In the genomic region with DNA sequence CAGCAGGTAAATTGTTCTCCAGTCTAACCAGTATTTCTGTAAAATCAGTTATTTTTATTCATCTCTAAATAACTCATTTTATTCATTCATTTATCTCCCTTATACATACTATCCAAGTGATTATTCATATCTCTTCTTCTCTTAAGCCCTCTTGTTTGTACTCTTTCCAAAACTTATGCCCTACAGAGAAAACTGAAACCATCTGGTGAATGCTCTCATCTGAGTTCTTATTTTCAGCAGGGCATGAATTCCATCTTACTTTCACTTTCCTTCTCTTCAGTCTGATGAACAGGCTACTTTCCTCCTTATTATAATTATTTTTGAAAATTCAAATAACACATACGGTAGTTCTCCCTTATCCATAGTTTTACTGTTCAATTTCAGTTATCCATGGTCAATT, we compare ENCODE assay signal across 8 cellular contexts.
DNase-seq lines count a peak whose midpoint lies in the region; ATAC-seq and TF ChIP-seq lines count a peak whose summit lies in the region.

No MANE protein-coding gene starts in this region.

- peak overlapping the region; percentile 68 for H3K4me2 ChIP-seq in Loucy (ENCODE audit: low read depth, low read length, poor library complexity, severe bottlenecking)

- H3K9me3 ChIP-seq in Loucy (ENCODE audit: insufficient read depth, low read depth, low read length) = no peaks in the 10 kb centered on the region

- peak; percentile 33 for DNase-seq in AG20443 (ENCODE audit: low spot score)
- peak; percentile 72 for DNase-seq in fibroblast of villous mesenchyme (ENCODE audit: low read depth)
- DNase-seq in NCI-H2107 treated with DMSO at 0.1 percent for 48 hours (lab: John Stamatoyannopoulos, UW; ENCODE audit: unreplicated experiment) = no peak
- no peak for DNase-seq in NK-92 (lab: John Stamatoyannopoulos, UW; ENCODE audit: unreplicated experiment)
- DNase-seq in NCI-H446 (lab: John Stamatoyannopoulos, UW) = no peak
- DNase-seq in OCI-M2 (lab: John Stamatoyannopoulos, UW; ENCODE audit: unreplicated experiment) = no peak

- H3K27me3 ChIP-seq in Loucy (ENCODE audit: insufficient read depth, low read length, poor library complexity, severe bottlenecking) = no peaks in the 10 kb centered on the region

- peaks cover 44% of the 10 kb centered on the region for H3K36me3 ChIP-seq in Loucy (ENCODE audit: insufficient read depth, low read length)

- H2AFZ ChIP-seq in Loucy (ENCODE audit: low read length) = no peak overlapping the region; the same call in 1 of the 2 replicates

- ATAC-seq in GM19468 (IDR thresholded peaks at IDR 0.05; ENCODE audit: extremely low read depth, unreplicated experiment) = peak; percentile 64

- peaks cover 9% of the 10 kb centered on the region for H3K79me2 ChIP-seq in Loucy (ENCODE audit: insufficient read depth, low read length)

- H3K9ac ChIP-seq in Loucy (ENCODE audit: low read depth, low read length, poor library complexity, severe bottlenecking) = peak overlapping the region; percentile 49

- H3K9me2 ChIP-seq in Loucy (replicated peaks; ENCODE audit: low read depth, low read length) = no peaks in the 10 kb centered on the region

- H3K4me3 ChIP-seq in Loucy (ENCODE audit: low read length, poor library complexity, severe bottlenecking) (peak overlapping the region; percentile 49), fibroblast of villous mesenchyme (ENCODE audit: low read depth, low read length) (peak overlapping the region; percentile 51)

- H3F3A ChIP-seq in Loucy (ENCODE audit: low read depth) = no peaks in the 10 kb centered on the region

- H3K4me1 ChIP-seq in Loucy (ENCODE audit: insufficient read depth, low read length, poor library complexity, severe bottlenecking) = peaks cover 41% of the 10 kb centered on the region

- no peaks in the 10 kb centered on the region for H4K20me1 ChIP-seq in Loucy (ENCODE audit: insufficient read depth, low read length, poor library complexity, severe bottlenecking)

- no peak for TF ChIP-seq CTCF in Loucy (conservative IDR thresholded peaks at IDR 0.05; ENCODE audit: low read length)
- TF ChIP-seq CTCF in fibroblast of villous mesenchyme (IDR thresholded peaks at IDR 0.05; ENCODE audit: insufficient read depth, low read depth, low read length) = no peak

Comparison
In these comparisons a context has a peak if more than half of its experiments do, and no peak if none do; other contexts are left out.
1. DNase-seq: peak in AG20443 (single experiment) and fibroblast of villous mesenchyme (single experiment); none in NCI-H2107 treated with DMSO at 0.1 percent for 48 hours (single experiment), NK-92 (single experiment), NCI-H446 (0 of 2) and OCI-M2 (single experiment).